Comparison of ENCODE assay signal across 8 cellular contexts in the genomic region with DNA sequence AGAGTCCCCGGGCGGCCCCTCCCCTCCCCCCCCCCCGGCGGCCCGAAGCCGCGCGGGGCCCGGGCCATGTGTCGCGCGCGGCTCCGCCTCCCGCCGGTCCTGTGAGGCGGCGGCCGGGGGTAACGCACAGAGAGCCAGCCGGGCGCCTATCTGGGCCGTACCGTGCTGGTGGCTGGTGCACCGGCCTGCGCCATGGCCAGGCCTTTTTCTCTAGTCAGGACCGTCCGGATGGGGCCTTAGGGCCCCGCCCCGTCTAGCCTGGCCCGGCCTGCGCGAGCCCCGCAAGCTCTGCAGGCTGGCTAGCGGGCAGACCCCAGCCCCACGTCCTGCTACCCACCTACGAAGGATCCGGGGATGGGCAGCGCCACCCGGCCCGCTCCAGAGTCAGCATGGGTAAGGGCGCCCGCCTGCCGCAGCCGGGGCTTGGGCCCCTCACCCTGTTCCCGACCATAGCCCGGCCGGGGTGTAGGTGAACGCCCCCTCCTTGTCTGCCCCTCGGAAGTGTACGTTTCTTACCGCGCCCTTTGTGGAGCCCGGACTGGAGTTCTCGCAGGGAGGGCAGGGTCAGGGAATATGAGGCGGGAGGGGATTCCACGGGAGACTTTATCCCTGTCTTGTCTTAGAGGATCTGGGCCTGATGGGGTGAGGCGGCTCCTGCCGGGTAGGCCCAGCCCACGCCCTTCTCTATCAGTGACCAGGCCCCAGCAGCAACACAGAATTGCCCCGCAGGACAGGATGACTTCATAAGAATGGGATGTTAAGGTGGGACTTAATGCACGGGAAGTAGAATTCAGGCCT. TPM values are rescaled to one million over a fixed set of nuclear protein-coding genes. Genes with fewer than 3 reads are reported as not detected.
DNase-seq lines count a peak whose midpoint lies in the region; ATAC-seq and TF ChIP-seq lines count a peak whose summit lies in the region.

TSS of gene CENPT (minus strand) at position 630 of the 798 bp plus-strand sequence. CDS start 13,834 bp downstream, outside the sequence.

- H3K36me3 ChIP-seq in NT2/D1 (ENCODE audit: insufficient read depth, insufficient read length, low read length): peaks cover 63% of the 10 kb centered on the region
- H3K36me3 ChIP-seq in hepatocyte (replicated peaks; ENCODE audit: insufficient read depth, low read depth): no peaks in the 10 kb centered on the region

- H3K9me3 ChIP-seq in NT2/D1 (ENCODE audit: insufficient read depth, low read length) (no peaks in the 10 kb centered on the region), hepatocyte (ENCODE audit: low read depth) (no peaks in the 10 kb centered on the region)

- H3K27me3 ChIP-seq in NT2/D1 (ENCODE audit: insufficient read depth, insufficient read length) (no peaks in the 10 kb centered on the region), hepatocyte (no peaks in the 10 kb centered on the region)

- WGBS in hepatocyte (ENCODE audit: low lambda C conversion rate, missing lambda C conversion rate): 2% methylated on average over 41 of the region's 62 CpGs

- no peaks in the 10 kb centered on the region for H3K9me2 ChIP-seq in hepatocyte (replicated peaks; ENCODE audit: insufficient read depth)

- peak within 1 kb of the TSS; percentile 77 for H2AFZ ChIP-seq in hepatocyte

- no peak for DNase-seq in AG09309 (ENCODE audit: low read depth)
- DNase-seq in NT2/D1 (ENCODE audit: low read depth, low spot score): no peak
- peak; percentile 67 for DNase-seq in astrocyte of the hippocampus (ENCODE audit: low read depth, low spot score)
- DNase-seq in hepatocyte (ENCODE audit: low spot score): peak; percentile 87
- DNase-seq in retina: peak; percentile 66
- DNase-seq in T-helper 9 cell: no peak

- ATAC-seq in GM18508 (IDR thresholded peaks at IDR 0.05; ENCODE audit: insufficient read depth, unreplicated experiment) (peak; percentile 20), HG02885 (IDR thresholded peaks at IDR 0.05; ENCODE audit: poor library complexity, unreplicated experiment) (peak; percentile 38)

- H3K27ac ChIP-seq in hepatocyte: peak within 1 kb of the TSS; percentile 99

- peak within 1 kb of the TSS; percentile 89 for H3K4me2 ChIP-seq in hepatocyte

- peak within 1 kb of the TSS; percentile 98 for H3K9ac ChIP-seq in NT2/D1 (ENCODE audit: insufficient read length, low read depth)

- TF ChIP-seq CTCF in AG09309 (IDR thresholded peaks at IDR 0.05; ENCODE audit: control insufficient read depth, insufficient read depth, low read depth, low read length, missing control alignments) (no peak), hepatocyte (IDR thresholded peaks at IDR 0.05; ENCODE audit: poor library complexity) (no peak)

- H3K4me1 ChIP-seq in NT2/D1 (ENCODE audit: insufficient read depth, insufficient read length) (peaks cover 8% of the 10 kb centered on the region), hepatocyte (ENCODE audit: insufficient read depth) (peaks cover 39% of the 10 kb centered on the region)

- H3K79me2 ChIP-seq in hepatocyte: peaks cover 86% of the 10 kb centered on the region

- H3K4me3 ChIP-seq in AG09309 (ENCODE audit: control insufficient read depth, low read depth, low read length) (peak within 1 kb of the TSS; percentile 88), NT2/D1 (ENCODE audit: insufficient read length, low read depth) (peak within 1 kb of the TSS; percentile 94), hepatocyte (peak within 1 kb of the TSS; percentile 98)

- peaks cover 22% of the 10 kb centered on the region for H4K20me1 ChIP-seq in hepatocyte (ENCODE audit: insufficient read depth, poor library complexity, severe bottlenecking)

RNA-seq across cellular contexts. Expression of gene CENPT, which starts in this region (rescaled TPM):
- total RNA-seq in hepatocyte: 28.5 and 38.1 TPM in 2 replicates
- 84.0 and 115 TPM in 2 replicates for polyA plus RNA-seq in hepatocyte

Comparison
In these comparisons a context has a peak if more than half of its experiments do, and no peak if none do; other contexts are left out.
1. DNase-seq: peak in astrocyte of the hippocampus (single experiment), hepatocyte (single experiment) and retina (single experiment); none in AG09309 (single experiment), NT2/D1 (single experiment) and T-helper 9 cell (single experiment).
2. Peak in every context shown above with its lines, with median percentiles within 50 percentile points of each other: H3K4me3 ChIP-seq.